12 cellular contexts compared by ENCODE assay signal in the genomic region with DNA sequence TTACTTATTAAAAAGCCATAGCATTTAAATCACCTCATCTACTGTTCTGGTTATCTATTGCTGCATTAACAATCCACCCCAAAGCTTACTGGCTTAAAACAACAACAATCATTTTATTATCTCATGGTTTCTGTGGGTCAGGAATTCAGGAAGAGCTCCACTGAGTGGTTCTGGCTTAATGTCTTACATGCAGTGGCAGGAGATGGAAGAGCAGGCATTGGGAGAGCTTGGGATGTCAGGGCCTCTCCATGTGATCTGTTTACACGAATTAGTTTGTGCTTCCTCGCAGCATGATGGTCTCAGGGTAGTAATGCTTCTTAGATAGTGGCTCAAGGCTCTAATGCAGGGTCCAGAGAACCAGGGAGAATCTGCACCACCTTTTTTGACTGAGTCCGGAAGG. TPM values are rescaled to one million over a fixed set of nuclear protein-coding genes. Genes with fewer than 3 reads are reported as not detected.
DNase-seq lines count a peak whose midpoint lies in the region; ATAC-seq, FAIRE-seq and TF ChIP-seq lines count a peak whose summit lies in the region.
"Had no signal": no experiment of that assay in that cellular context is flagged by ENCODE, and none has a peak within 500 bp of the region (broad histone marks: within the 10 kb centered on the region; RNA-seq: fewer than 3 reads in every experiment).

No MANE protein-coding gene starts in this region.

- no peaks in the 10 kb centered on the region for H3K79me1 ChIP-seq in mesendoderm (ENCODE audit: low read length)

- peak overlapping the region; percentile 44 for H3K4me3 ChIP-seq in BLaER1
- H3K4me3 ChIP-seq in mesendoderm (ENCODE audit: low read length), result no peak overlapping the region
- H3K4me3 ChIP-seq: dorsolateral prefrontal cortex had no signal

- H3K27me3 ChIP-seq in BLaER1 (no peaks in the 10 kb centered on the region), mesendoderm (ENCODE audit: insufficient read depth, low read length, poor library complexity) (no peaks in the 10 kb centered on the region)
- no peaks in the 10 kb centered on the region for H3K27me3 ChIP-seq in CD4-positive, alpha-beta T cell (ENCODE audit: control insufficient read depth, insufficient read depth, low read length)
- H3K27me3 ChIP-seq: dorsolateral prefrontal cortex had no signal

- FAIRE-seq in GM19239 (lab: Jason Lieb, UNC), result peak; percentile 53

- no peak overlapping the region for H4K8ac ChIP-seq in mesendoderm (ENCODE audit: low read depth, low read length)

- H3K36me3 ChIP-seq in BLaER1, result no peaks in the 10 kb centered on the region
- H3K36me3 ChIP-seq in mesendoderm (ENCODE audit: control insufficient read depth, insufficient read depth, low read length), result no peaks in the 10 kb centered on the region

- DNase-seq in GM19239 (ENCODE audit: insufficient read length, low spot score) (no peak), mesendoderm (peak; percentile 31)
- no peak for DNase-seq in activated CD8-positive, alpha-beta T cell treated with anti-CD3 and anti-CD28 coated beads, Interleukin-2, amount 10 ng/mL, durations not matched to agents 7 days and 5 days
- DNase-seq in CD4-positive, alpha-beta T cell, result no peak
- DNase-seq: dorsolateral prefrontal cortex, NCI-H1436 treated with DMSO at 0.1 percent for 48 hours, NCI-H526 had no signal

- H3K27ac ChIP-seq in BLaER1 (0 out of 2 replicates have a peak overlapping the region, but pooled peaks have one; percentile 36), mesendoderm (ENCODE audit: low read depth, low read length) (no peak overlapping the region)
- no peak overlapping the region for H3K27ac ChIP-seq in CD4-positive, alpha-beta T cell (ENCODE audit: low read depth, low read length)
- H3K27ac ChIP-seq: C4-2B had no signal

- H2AK5ac ChIP-seq in mesendoderm (ENCODE audit: low read length), result no peak overlapping the region

- H3K79me2 ChIP-seq in mesendoderm (ENCODE audit: control insufficient read depth, insufficient read depth, low read length), result no peaks in the 10 kb centered on the region

- no peak overlapping the region for H3K4ac ChIP-seq in mesendoderm (ENCODE audit: low read depth, low read length)

- CTCF ChIA-PET in activated CD8-positive, alpha-beta T cell treated with anti-CD3 and anti-CD28 coated beads, Interleukin-2, amount 10 ng/mL, durations not matched to agents 7 days and 5 days (lab: Charles Lee), result interaction anchor here (1.3 to 2.0 kb wide), 4 partner anchors 14 to 133 kb away, joined by 3 to 10 read pairs (median 4); partner anchors contain the start of gene REL
- CTCF ChIA-PET in CD4-positive, alpha-beta T cell (lab: Charles Lee), result no interaction called here

- H3K9ac ChIP-seq in BLaER1, result no peak overlapping the region
- H3K9ac ChIP-seq in mesendoderm (ENCODE audit: low read length), result no peak overlapping the region

- no peaks in the 10 kb centered on the region for H3K27me3 Mint-ChIP-seq in activated CD8-positive, alpha-beta T cell treated with anti-CD3 and anti-CD28 coated beads, Interleukin-2, amount 10 ng/mL, durations not matched to agents 7 days and 5 days (ENCODE audit: low read depth)
- H3K27me3 Mint-ChIP-seq in CD4-positive, alpha-beta T cell, result peaks cover under 1% of the 10 kb centered on the region

- no peak for TF ChIP-seq CTCF in CD4-positive, alpha-beta T cell (IDR thresholded peaks at IDR 0.05)

- H3K9me3 Mint-ChIP-seq in activated CD8-positive, alpha-beta T cell treated with anti-CD3 and anti-CD28 coated beads, Interleukin-2, amount 10 ng/mL, durations not matched to agents 7 days and 5 days (ENCODE audit: insufficient read depth), result peaks cover 34% of the 10 kb centered on the region
- H3K9me3 Mint-ChIP-seq in CD4-positive, alpha-beta T cell, result peaks cover 12% of the 10 kb centered on the region

- intact Hi-C loops in CD4-positive, alpha-beta T cell (cut with DNase I, micrococcal nuclease), result no loop called here

- no peak overlapping the region for H3K56ac ChIP-seq in mesendoderm (ENCODE audit: low read length)

- peak overlapping the region; percentile 23 for H3K27ac Mint-ChIP-seq in activated CD8-positive, alpha-beta T cell treated with anti-CD3 and anti-CD28 coated beads, Interleukin-2, amount 10 ng/mL, durations not matched to agents 7 days and 5 days
- H3K27ac Mint-ChIP-seq in CD4-positive, alpha-beta T cell, result no peak overlapping the region

- H4K5ac ChIP-seq in mesendoderm (ENCODE audit: low read length), result no peak overlapping the region

- H3K4me3 Mint-ChIP-seq in activated CD8-positive, alpha-beta T cell treated with anti-CD3 and anti-CD28 coated beads, Interleukin-2, amount 10 ng/mL, durations not matched to agents 7 days and 5 days, result no peak overlapping the region
- H3K4me3 Mint-ChIP-seq in CD4-positive, alpha-beta T cell, result no peak overlapping the region

- H3K4me1 Mint-ChIP-seq in activated CD8-positive, alpha-beta T cell treated with anti-CD3 and anti-CD28 coated beads, Interleukin-2, amount 10 ng/mL, durations not matched to agents 7 days and 5 days (ENCODE audit: low read depth), result peaks cover 27% of the 10 kb centered on the region
- H3K4me1 Mint-ChIP-seq in CD4-positive, alpha-beta T cell (ENCODE audit: low read depth), result peaks cover 16% of the 10 kb centered on the region

- POLR2A ChIA-PET in activated CD8-positive, alpha-beta T cell treated with anti-CD3 and anti-CD28 coated beads, Interleukin-2, amount 10 ng/mL, durations not matched to agents 7 days and 5 days (lab: Charles Lee), result interaction anchor here (1.3 to 2.7 kb wide), 3 partner anchors 13 to 48 kb away, joined by 3 to 17 read pairs (median 5); partner anchors contain the start of gene REL
- POLR2A ChIA-PET in CD4-positive, alpha-beta T cell (lab: Charles Lee), result interaction anchor here (0.9 to 5.9 kb wide), 5 partner anchors 15 to 111 kb away, joined by 3 to 52 read pairs (median 4); partner anchors contain the start of gene REL

- H3K18ac ChIP-seq in mesendoderm (ENCODE audit: low read length), result no peak overlapping the region

- no peak overlapping the region for H2BK15ac ChIP-seq in mesendoderm (replicated peaks; ENCODE audit: low read depth)

- no peak overlapping the region for H3K23ac ChIP-seq in mesendoderm (ENCODE audit: low read length)

- H3K9me3 ChIP-seq in BLaER1, result peaks cover 44% of the 10 kb centered on the region
- no peaks in the 10 kb centered on the region for H3K9me3 ChIP-seq in CD4-positive, alpha-beta T cell (ENCODE audit: control insufficient read depth, low read length)

- H3K4me1 ChIP-seq in BLaER1, result peaks cover 17% of the 10 kb centered on the region
- no peaks in the 10 kb centered on the region for H3K4me1 ChIP-seq in mesendoderm (ENCODE audit: control insufficient read depth, low read depth, low read length)

- H3K4me2 ChIP-seq in BLaER1 (peak overlapping the region; percentile 45; the same call in 1 of the 2 replicates), mesendoderm (ENCODE audit: low read length) (no peak overlapping the region)

- ATAC-seq in activated CD8-positive, alpha-beta T cell treated with anti-CD3 and anti-CD28 coated beads, Interleukin-2, amount 10 ng/mL, durations not matched to agents 7 days and 5 days, result no peak
- ATAC-seq in CD4-positive, alpha-beta T cell (ENCODE audit: poor library complexity), result no peak
- ATAC-seq in HG03039 (IDR thresholded peaks at IDR 0.05; ENCODE audit: unreplicated experiment) (no peak), GM21717 (IDR thresholded peaks at IDR 0.05; ENCODE audit: unreplicated experiment) (no peak), GM18868 (IDR thresholded peaks at IDR 0.05; ENCODE audit: unreplicated experiment) (no peak)

- peaks cover 29% of the 10 kb centered on the region for H3K36me3 Mint-ChIP-seq in activated CD8-positive, alpha-beta T cell treated with anti-CD3 and anti-CD28 coated beads, Interleukin-2, amount 10 ng/mL, durations not matched to agents 7 days and 5 days (ENCODE audit: low read depth)
- peaks cover 14% of the 10 kb centered on the region for H3K36me3 Mint-ChIP-seq in CD4-positive, alpha-beta T cell (ENCODE audit: low read depth)

- no peaks in the 10 kb centered on the region for H4K20me1 ChIP-seq in BLaER1

- no CpG with 5 or more reads among the region's 3 CpGs for WGBS in mesendoderm (ENCODE audit: extremely low coverage, insufficient coverage, low lambda C conversion rate)

- no peak overlapping the region for H2BK5ac ChIP-seq in mesendoderm (ENCODE audit: low read length)

- no peak overlapping the region for H2BK120ac ChIP-seq in mesendoderm (ENCODE audit: low read depth, low read length)

RNA-seq across cellular contexts. Expression of gene REL, which starts 14.4 kb away (rescaled TPM):
- total RNA-seq in activated CD8-positive, alpha-beta T cell treated with anti-CD3 and anti-CD28 coated beads, Interleukin-2, amount 10 ng/mL, durations not matched to agents 7 days and 5 days, result 10 to 100 TPM; 20.1 to 21.6 TPM
- 3.1 TPM for polyA plus RNA-seq in mesendoderm (2013, experiment 1 of 2)
- 2.7 TPM for polyA plus RNA-seq in mesendoderm (2013, experiment 2 of 2)
- 10 to 100 TPM; 91.9 to 99.9 TPM for total RNA-seq in CD4-positive, alpha-beta T cell

Comparison
In these comparisons a context has a peak if more than half of its experiments do, and no peak if none do; other contexts are left out.
1. RNA of gene REL, which starts 14.4 kb away (total RNA-seq): 91.9 to 99.9 TPM in CD4-positive, alpha-beta T cell; 20.1 to 21.6 TPM in activated CD8-positive, alpha-beta T cell treated with anti-CD3 and anti-CD28 coated beads, Interleukin-2, amount 10 ng/mL, durations not matched to agents 7 days and 5 days; every median in the first group is over 4 times any median in the second.